Comparison of ENCODE assay signal across 8 cellular contexts in the genomic region with DNA sequence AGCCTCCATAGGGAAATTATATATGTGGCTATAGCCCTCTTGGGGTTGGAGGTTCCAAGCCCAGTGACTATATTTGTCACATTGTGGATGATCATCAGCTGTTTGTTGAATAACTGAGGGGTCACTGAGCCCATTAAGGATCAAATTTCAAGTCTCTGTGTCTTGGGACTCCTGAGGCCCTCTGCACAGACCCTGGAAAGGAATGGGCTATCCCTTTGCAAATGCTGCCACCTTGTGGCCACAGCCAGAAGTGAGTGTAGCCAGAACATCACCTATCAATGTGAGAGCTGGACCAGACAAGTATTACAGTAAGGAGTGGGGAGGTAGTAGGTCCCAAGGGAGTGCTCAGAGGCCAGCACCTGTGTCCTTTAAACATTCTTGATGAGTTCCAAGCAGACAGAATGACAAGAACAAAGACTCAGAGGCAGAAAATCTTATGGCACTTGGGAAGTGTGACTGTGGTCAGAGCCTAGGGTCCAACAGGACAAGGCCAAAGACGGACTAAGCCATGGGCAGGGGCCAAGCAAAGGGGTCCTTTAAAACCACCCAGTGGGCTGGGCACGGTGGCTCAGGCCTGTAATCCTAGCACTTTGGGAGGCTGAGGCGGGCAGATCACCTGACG. TPM values are rescaled to one million over a fixed set of nuclear protein-coding genes. Genes with fewer than 3 reads are reported as not detected.
DNase-seq lines count a peak whose midpoint lies in the region; ATAC-seq and TF ChIP-seq lines count a peak whose summit lies in the region.

No MANE protein-coding gene starts in this region.

- H3K9me3 ChIP-seq in mucosa of descending colon = no peaks in the 10 kb centered on the region

- H3K9me3 Mint-ChIP-seq in endothelial cell (ENCODE audit: unreplicated experiment) = no peaks in the 10 kb centered on the region

- H3K27me3 ChIP-seq in HL-60 (ENCODE audit: insufficient read depth, poor library complexity, severe bottlenecking) = no peaks in the 10 kb centered on the region

- DNase-seq in HL-60 (ENCODE audit: low read depth in 1 of 2, low spot score in 1 of 2) (peak in 1 of 2 experiments; percentile 67), NOMO-1 (lab: John Stamatoyannopoulos, UW; ENCODE audit: unreplicated experiment in 2 of 2) (peak; percentile 47 to 71), endothelial cell (ENCODE audit: low spot score) (peak; percentile 93), mucosa of descending colon (peak; percentile 66 to 91 (median 87))
- DNase-seq in activated CD8-positive, alpha-beta memory T cell treated with anti-CD3 and anti-CD28 coated beads for 48 hours (ENCODE audit: low read depth in 2 of 3, low spot score in 2 of 3) = peak; percentile 41 to 75 (median 64)
- peak; percentile 59 to 73 for DNase-seq in stimulated activated CD8-positive, alpha-beta memory T cell treated with anti-CD3 and anti-CD28 coated beads, Interleukin-7, amount 100 ng/mL, for 1 hour (ENCODE audit: low read depth in 2 of 2)

- peaks cover 5% of the 10 kb centered on the region for H3K27me3 Mint-ChIP-seq in endothelial cell (ENCODE audit: unreplicated experiment)

- H3K4me3 Mint-ChIP-seq in endothelial cell (ENCODE audit: unreplicated experiment) = no peak overlapping the region

- no peak overlapping the region for H3K27ac ChIP-seq in 22Rv1
- no peak overlapping the region for H3K27ac ChIP-seq in HL-60 (replicated peaks)

- H3K36me3 Mint-ChIP-seq in endothelial cell (ENCODE audit: low read depth, unreplicated experiment) = no peaks in the 10 kb centered on the region

- TF ChIP-seq CTCF in 22Rv1 (IDR thresholded peaks at IDR 0.05) (peak; percentile 95), HL-60 (IDR thresholded peaks at IDR 0.05; ENCODE audit: insufficient read depth, low read length) (peak; percentile 96), endothelial cell (IDR thresholded peaks at IDR 0.05; ENCODE audit: unreplicated experiment) (peak; percentile 92), mucosa of descending colon (IDR thresholded peaks at IDR 0.05) (peak; percentile 79)

- H3K36me3 ChIP-seq in mucosa of descending colon (ENCODE audit: low read depth) = no peaks in the 10 kb centered on the region

- intact Hi-C loops in mucosa of descending colon (cut with DNase I, micrococcal nuclease) = no loop called here

- H3K27ac Mint-ChIP-seq in endothelial cell (ENCODE audit: unreplicated experiment) = no peak overlapping the region

- H3K4me1 ChIP-seq in mucosa of descending colon (ENCODE audit: low read depth) = no peaks in the 10 kb centered on the region

- peaks cover 3% of the 10 kb centered on the region for H3K4me1 Mint-ChIP-seq in endothelial cell (ENCODE audit: unreplicated experiment)

- H3K4me3 ChIP-seq in HL-60 (replicated peaks; ENCODE audit: insufficient read depth, low read length) (no peak overlapping the region), mucosa of descending colon (no peak overlapping the region)

- ATAC-seq in GM18498 (IDR thresholded peaks at IDR 0.05; ENCODE audit: unreplicated experiment) = peak; percentile 75
- peak; percentile 87 for ATAC-seq in mucosa of descending colon

RNA-seq across cellular contexts. Expression of gene RPP25L, which starts 8.2 kb away (rescaled TPM):
- total RNA-seq in endothelial cell (ENCODE audit: unreplicated experiment) (12.9 TPM), mucosa of descending colon (10 to 100 TPM; 29.4 to 47.2 (median 39.4) TPM)

RNA-seq across cellular contexts. Expression of gene CNTFR, which starts 14.2 kb away (rescaled TPM):
- total RNA-seq in endothelial cell (ENCODE audit: unreplicated experiment) = 3.1 TPM
- 10 to 100 TPM in 1 of 3 donors, 1 to 10 TPM in 2; 1.5 to 14.5 (median 7.7) TPM for total RNA-seq in mucosa of descending colon

RNA-seq across cellular contexts. Expression of gene DCTN3, which starts 16.6 kb away (rescaled TPM):
- total RNA-seq in endothelial cell (ENCODE audit: unreplicated experiment) (81.5 TPM), mucosa of descending colon (10 to 100 TPM; 64.4 to 67.1 (median 64.7) TPM)

RNA-seq across cellular contexts. Expression of gene ARID3C, which starts 25.1 kb away (rescaled TPM):
- not detected for total RNA-seq in endothelial cell (ENCODE audit: unreplicated experiment)
- total RNA-seq in mucosa of descending colon = not detected

RNA-seq across cellular contexts. Expression of gene SIGMAR1, which starts 33.9 kb away (rescaled TPM):
- total RNA-seq in endothelial cell (ENCODE audit: unreplicated experiment) = 25.9 TPM
- total RNA-seq in mucosa of descending colon = 10 to 100 TPM; 48.1 to 59.8 (median 49.6) TPM
